ENCODE assay signal across 32 cellular contexts in the genomic region with DNA sequence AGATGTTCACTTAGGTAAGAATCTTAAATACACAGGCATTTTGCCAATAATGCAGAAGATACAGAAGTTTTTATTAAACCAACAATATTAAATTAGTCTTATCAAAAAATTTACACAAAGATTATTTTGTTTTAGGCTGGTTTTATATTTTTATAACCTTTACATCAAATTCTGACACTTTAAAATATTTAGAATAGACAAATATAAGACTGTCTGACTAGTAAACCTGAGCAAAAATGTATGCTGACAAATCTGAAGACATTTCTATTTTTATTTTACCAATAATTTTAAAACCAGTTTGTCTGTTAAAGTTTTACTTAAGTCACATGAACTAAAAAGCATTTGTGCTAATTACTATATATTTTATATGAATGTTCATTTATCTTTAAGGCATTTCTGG.
"Had no signal": no experiment of that assay in that cellular context is flagged by ENCODE, and none has a peak within 500 bp of the region (broad histone marks: within the 10 kb centered on the region; RNA-seq: fewer than 3 reads in every experiment).

No MANE protein-coding gene starts in this region.

- H3K36me3 ChIP-seq: ascending aorta, cardiac muscle cell, WERI-Rb-1 had no signal

- H3K4me1 ChIP-seq: ascending aorta had no signal

- DNase-seq: activated CD4-positive, alpha-beta memory T cell treated with anti-CD3 and anti-CD28 coated beads, Interleukin-2, amount 10 ng/mL, durations not matched to agents 7 days and 5 days; activated CD4-positive, alpha-beta T cell treated with anti-CD3 and anti-CD28 coated beads for 1 hour; activated CD4-positive, alpha-beta T cell treated with anti-CD3 and anti-CD28 coated beads for 36 hours; activated CD4-positive, alpha-beta T cell treated with anti-CD3 and anti-CD28 coated beads for 48 hours; activated CD4-positive, alpha-beta T cell treated with anti-CD3 and anti-CD28 coated beads, Interleukin-2, amount 10 ng/mL, durations not matched to agents 7 days and 5 days; activated CD4-positive, alpha-beta T cell treated with anti-CD3 and anti-CD28 coated beads, Interleukin-2, amount 50 U/mL, for 48 hours; activated CD4-positive, CD25-positive, alpha-beta regulatory T cell; activated CD8-positive, alpha-beta memory T cell treated with anti-CD3 and anti-CD28 coated beads for 24 hours; activated CD8-positive, alpha-beta memory T cell treated with anti-CD3 and anti-CD28 coated beads, Interleukin-2, amount 10 ng/mL, durations not matched to agents 7 days and 5 days; activated CD8-positive, alpha-beta memory T cell treated with anti-CD3 and anti-CD28 coated beads, Interleukin-2, amount 50 U/mL, for 48 hours; activated CD8-positive, alpha-beta T cell treated with anti-CD3 and anti-CD28 coated beads, Interleukin-2, amount 10 ng/mL, durations not matched to agents 7 days and 5 days; activated effector memory CD4-positive, alpha-beta T cell treated with Interleukin-2 at 50 U/mL for 16 hours; activated gamma-delta T cell; activated naive CD4-positive, alpha-beta T cell treated with anti-CD3 and anti-CD28 coated beads, Interleukin-2, amount 10 ng/mL, durations not matched to agents 7 days and 5 days; activated naive CD4-positive, alpha-beta T cell treated with Interleukin-2 at 50 U/mL for 16 hours; activated naive CD8-positive, alpha-beta T cell treated with anti-CD3 and anti-CD28 coated beads, Interleukin-2, amount 10 ng/mL, durations not matched to agents 7 days and 5 days; activated naive CD8-positive, alpha-beta T cell treated with anti-CD3 and anti-CD28 coated beads, Interleukin-2, amount 50 U/mL, for 24 hours; activated T-cell treated with anti-CD3 and anti-CD28 coated beads, Interleukin-2, amount 50 U/mL, for 24 hours; activated T-cell treated with anti-CD3 and anti-CD28 coated beads, Interleukin-2, amount 50 U/mL, for 48 hours; amygdala; anterior cingulate cortex; caudate nucleus; cerebellar nuclear complex; T-helper 1 cell; T-helper 2 cell; T-helper 9 cell; WERI-Rb-1 had no signal

- H3K27me3 ChIP-seq: ascending aorta, cardiac muscle cell had no signal

- ATAC-seq: activated CD4-positive, alpha-beta T cell treated with anti-CD3 and anti-CD28 coated beads for 36 hours; activated CD4-positive, CD25-positive, alpha-beta regulatory T cell treated with anti-CD3 and anti-CD28 coated beads, Interleukin-2, amount 50 U/mL, for 24 hours; activated CD8-positive, alpha-beta memory T cell treated with anti-CD3 and anti-CD28 coated beads, Interleukin-2, amount 10 ng/mL, durations not matched to agents 7 days and 5 days; activated CD8-positive, alpha-beta T cell treated with anti-CD3 and anti-CD28 coated beads, Interleukin-2, amount 10 ng/mL, durations not matched to agents 7 days and 5 days; activated naive CD8-positive, alpha-beta T cell treated with anti-CD3 and anti-CD28 coated beads, Interleukin-2, amount 50 U/mL, for 24 hours; WTC11 had no signal

- H3K27ac ChIP-seq: ascending aorta, cardiac muscle cell, WERI-Rb-1 had no signal

- FAIRE-seq: bronchial epithelial cell had no signal

- H3K4me3 ChIP-seq: ascending aorta, cardiac muscle cell had no signal
